ENCODE assay signal across 30 cellular contexts in genomic region chr14:22382955-22383354, GRCh38.
A peak's percentile ranks its signal among the peaks of the same experiment; 100 is the strongest.
DNase-seq lines count a peak whose midpoint lies in the region; ATAC-seq and TF ChIP-seq lines count a peak whose summit lies in the region.
"Had no signal": no experiment of that assay in that cellular context is flagged by ENCODE, and none has a peak within 500 bp of the region (broad histone marks: within the 10 kb centered on the region; RNA-seq: fewer than 3 reads in every experiment).

No MANE protein-coding gene starts in this region.

- no peak overlapping the region for H3K4me3 Mint-ChIP-seq in T-helper 1 cell treated with Interleukin-12 subunit alpha and Interleukin-12 subunit beta and Interleukin-4 antibody, amounts not matched to agents 30 μg/mL and 1 μg/mL, for 36 hours
- no peak overlapping the region for H3K4me3 Mint-ChIP-seq in T-helper 17 cell
- H3K4me3 Mint-ChIP-seq in naive B cell: peak overlapping the region in 7 of 8 donors; percentile 34 to 77 (median 61)
- H3K4me3 Mint-ChIP-seq: CD8-positive, alpha-beta memory T cell; WTC11 had no signal

- H3K36me3 ChIP-seq in thyroid gland: no peaks in the 10 kb centered on the region
- H3K36me3 ChIP-seq: gastrocnemius medialis, neutrophil, right lobe of liver, thoracic aorta had no signal

- H3K27ac Mint-ChIP-seq in T-helper 1 cell treated with Interleukin-12 subunit alpha and Interleukin-12 subunit beta and Interleukin-4 antibody, amounts not matched to agents 30 μg/mL and 1 μg/mL, for 36 hours: peak overlapping the region; percentile 36
- H3K27ac Mint-ChIP-seq in T-helper 17 cell (peak overlapping the region; percentile 14), naive B cell (peak overlapping the region; percentile 78 to 100 (median 98))
- H3K27ac Mint-ChIP-seq: progenitor cell of endocrine pancreas had no signal

- no peaks in the 10 kb centered on the region for H3K27me3 Mint-ChIP-seq in T-helper 1 cell treated with Interleukin-12 subunit alpha and Interleukin-12 subunit beta and Interleukin-4 antibody, amounts not matched to agents 30 μg/mL and 1 μg/mL, for 36 hours (ENCODE audit: low read depth)
- H3K27me3 Mint-ChIP-seq in T-helper 17 cell (no peaks in the 10 kb centered on the region), naive B cell (no peaks in the 10 kb centered on the region)
- H3K27me3 Mint-ChIP-seq: CD8-positive, alpha-beta memory T cell had no signal

- no peaks in the 10 kb centered on the region for H3K4me1 Mint-ChIP-seq in T-helper 1 cell treated with Interleukin-12 subunit alpha and Interleukin-12 subunit beta and Interleukin-4 antibody, amounts not matched to agents 30 μg/mL and 1 μg/mL, for 36 hours (ENCODE audit: low read depth)
- no peaks in the 10 kb centered on the region for H3K4me1 Mint-ChIP-seq in T-helper 17 cell
- H3K4me1 Mint-ChIP-seq in naive B cell: peaks cover 47 to 64% (median 53%) of the 10 kb centered on the region in 3 donors
- H3K4me1 Mint-ChIP-seq: CD8-positive, alpha-beta memory T cell had no signal

- ATAC-seq in GM18511 (IDR thresholded peaks at IDR 0.05; ENCODE audit: unreplicated experiment) (peak; percentile 1), T-helper 17 cell (no peak), naive B cell (ENCODE audit: low read depth in 2 of 2) (no peak), Right ventricle myocardium inferior (no peak)
- ATAC-seq: gastrocnemius medialis, left cardiac atrium, PC-3, right lobe of liver, SK-N-SH treated with all-trans-retinoic acid at 6 μM for 48 hours, WTC11 had no signal

- intact Hi-C loops in thyroid gland (cut with DNase I): loop anchor here (5.0 kb wide), 1 partner anchor 61 kb away; no protein-coding TSS in a partner anchor
- intact Hi-C loops in Right ventricle myocardium inferior (cut with DNase I): no loop called here

- no peaks in the 10 kb centered on the region for H3K4me1 ChIP-seq in thyroid gland
- H3K4me1 ChIP-seq: gastrocnemius medialis, right lobe of liver had no signal

- H3K9me3 Mint-ChIP-seq in T-helper 1 cell treated with Interleukin-12 subunit alpha and Interleukin-12 subunit beta and Interleukin-4 antibody, amounts not matched to agents 30 μg/mL and 1 μg/mL, for 36 hours: no peaks in the 10 kb centered on the region
- H3K9me3 Mint-ChIP-seq in naive B cell: no peaks in the 10 kb centered on the region
- H3K9me3 Mint-ChIP-seq: CD8-positive, alpha-beta memory T cell; WTC11 had no signal

- WGBS in thyroid gland, 2 donors: 81 to 94% methylated on average over 2 of the region's 2 CpGs

- TF ChIP-seq POLR2A in thyroid gland (IDR thresholded peaks at IDR 0.05): no peak

- no peak for TF ChIP-seq CTCF in thyroid gland (IDR thresholded peaks at IDR 0.05)

- no peaks in the 10 kb centered on the region for H3K27me3 ChIP-seq in thyroid gland
- H3K27me3 ChIP-seq: hepatocyte, neutrophil, right lobe of liver had no signal

- no peak overlapping the region for H3K27ac ChIP-seq in thyroid gland
- H3K27ac ChIP-seq: gastrocnemius medialis, hepatocyte, HL-60, neutrophil, right lobe of liver, thoracic aorta had no signal

- H3K36me3 Mint-ChIP-seq in T-helper 1 cell treated with Interleukin-12 subunit alpha and Interleukin-12 subunit beta and Interleukin-4 antibody, amounts not matched to agents 30 μg/mL and 1 μg/mL, for 36 hours (ENCODE audit: low read depth): no peaks in the 10 kb centered on the region
- H3K36me3 Mint-ChIP-seq in T-helper 17 cell (ENCODE audit: low read depth) (no peaks in the 10 kb centered on the region), naive B cell (no peaks in the 10 kb centered on the region)
- H3K36me3 Mint-ChIP-seq: CD8-positive, alpha-beta memory T cell; WTC11 had no signal

- H3K4me3 ChIP-seq in thyroid gland (replicated peaks in 1 of 3): no peak overlapping the region
- H3K4me3 ChIP-seq: gastrocnemius medialis, hepatocyte, right lobe of liver, thoracic aorta had no signal

- no peak for DNase-seq in T-helper 1 cell
- no peak for DNase-seq in T-helper 17 cell
- DNase-seq in naive B cell: no peak
- DNase-seq in thyroid gland: no peak
- DNase-seq in Right ventricle myocardium inferior (ENCODE audit: missing footprints): no peak
- no peak for DNase-seq in COLO829 (ENCODE audit: low spot score)
- DNase-seq: 8988T; activated effector memory CD4-positive, alpha-beta T cell treated with Interleukin-2 at 50 U/mL for 16 hours; DMS153; gastrocnemius medialis; GOT3; Kasumi-1; left cardiac atrium; mammary epithelial cell; NCI-H1694; NCI-H446 treated with DMSO at 0.1 percent for 48 hours; PC-3; right lobe of liver; stimulated activated CD4-positive, alpha-beta T cell treated with anti-CD3 and anti-CD28 coated beads, Interleukin-12 subunit alpha, Interleukin-12 subunit beta, amount 100 ng/mL, for 4 hours; stimulated activated CD4-positive, alpha-beta T cell treated with anti-CD3 and anti-CD28 coated beads, Interleukin-4, amount 100 ng/mL, for 1 hour had no signal

- H3K9me3 ChIP-seq in T-helper 17 cell (ENCODE audit: control insufficient read depth, low read length, poor library complexity, severe bottlenecking) (no peaks in the 10 kb centered on the region), thyroid gland (no peaks in the 10 kb centered on the region)
- H3K9me3 ChIP-seq: gastrocnemius medialis, neutrophil, right lobe of liver, thoracic aorta had no signal

Comparison
In these comparisons a context has a peak if more than half of its experiments do, and no peak if none do; other contexts are left out.
1. H3K27ac Mint-ChIP-seq: peak in every context shown above with its lines; median percentile 98 in naive B cell; 36 in T-helper 1 cell treated with Interleukin-12 subunit alpha and Interleukin-12 subunit beta and Interleukin-4 antibody, amounts not matched to agents 30 μg/mL and 1 μg/mL, for 36 hours; 14 in T-helper 17 cell.
2. H3K4me3 Mint-ChIP-seq: peak in naive B cell (7 of 8); none in T-helper 1 cell treated with Interleukin-12 subunit alpha and Interleukin-12 subunit beta and Interleukin-4 antibody, amounts not matched to agents 30 μg/mL and 1 μg/mL, for 36 hours (single experiment) and T-helper 17 cell (single experiment).